ENCODE assay signal across 8 cellular contexts in genomic region chr12:27779837-27780611, GRCh38. TPM values are rescaled to one million over a fixed set of nuclear protein-coding genes. Genes with fewer than 3 reads are reported as not detected.
DNase-seq lines count a peak whose midpoint lies in the region; ATAC-seq and TF ChIP-seq lines count a peak whose summit lies in the region.

Gene KLHL42 (plus strand): TSS chr12:27780233. CDS start chr12:27780331, 98 bp downstream.
Gene MANSC4 (minus strand): TSS chr12:27780236. CDS start chr12:27771276, 8,960 bp downstream.

- 0% methylated on average over 26 to 52 of the region's 108 CpGs for WGBS in lower leg skin, 2 donors

- H3K4me3 ChIP-seq in lower leg skin (ENCODE audit: low read depth, poor library complexity, severe bottlenecking) = peak within 1 kb of the TSS; percentile 69

- peak; percentile 87 for ATAC-seq in GM18907 (IDR thresholded peaks at IDR 0.05; ENCODE audit: unreplicated experiment)
- ATAC-seq in HG03108 (IDR thresholded peaks at IDR 0.05; ENCODE audit: unreplicated experiment) = peak; percentile 63

- no peak for TF ChIP-seq POLR2A in lower leg skin (IDR thresholded peaks at IDR 0.05)

- intact Hi-C loops in lower leg skin (cut with DNase I; ENCODE audit: low total_unique reads) = no loop called here

- TF ChIP-seq CTCF in AG09319 (IDR thresholded peaks at IDR 0.05; ENCODE audit: low read depth, low read length) (no peak), lower leg skin (IDR thresholded peaks at IDR 0.05) (no peak)

- DNase-seq in AG09319 (ENCODE audit: extremely low read depth, low read depth) (peak; percentile 40), NCI-H446 (lab: John Stamatoyannopoulos, UW) (peak; percentile 13 to 71), dermis microvascular lymphatic vessel endothelial cell (ENCODE audit: low read depth in 2 of 2) (peak; percentile 31 to 75), lower leg skin (ENCODE audit: low spot score in 2 of 2) (peak; percentile 33 to 91)
- peak; percentile 63 for DNase-seq in activated CD4-positive, alpha-beta T cell treated with anti-CD3 and anti-CD28 coated beads, Interleukin-2, amount 50 U/mL, for 1 hour
- peak; percentile 58 to 61 for DNase-seq in stimulated activated CD4-positive, alpha-beta T cell treated with anti-CD3 and anti-CD28 coated beads, Interleukin-4, amount 100 ng/mL, for 4 hours

RNA-seq across cellular contexts. Expression of gene KLHL42, which starts in this region (rescaled TPM):
- total RNA-seq in dermis microvascular lymphatic vessel endothelial cell (14.6 and 16.9 TPM in 2 replicates), lower leg skin (10 to 100 TPM; 12.0 to 21.7 (median 19.8) TPM)

RNA-seq across cellular contexts. Expression of gene MANSC4, which starts in this region (rescaled TPM):
- total RNA-seq in dermis microvascular lymphatic vessel endothelial cell = not detected in 2 replicates
- not detected for total RNA-seq in lower leg skin

Comparison
In these comparisons a context has a peak if more than half of its experiments do, and no peak if none do; other contexts are left out.
1. Peak in every context shown above with its lines: DNase-seq, ATAC-seq and H3K4me3 ChIP-seq.